In the genomic region with DNA sequence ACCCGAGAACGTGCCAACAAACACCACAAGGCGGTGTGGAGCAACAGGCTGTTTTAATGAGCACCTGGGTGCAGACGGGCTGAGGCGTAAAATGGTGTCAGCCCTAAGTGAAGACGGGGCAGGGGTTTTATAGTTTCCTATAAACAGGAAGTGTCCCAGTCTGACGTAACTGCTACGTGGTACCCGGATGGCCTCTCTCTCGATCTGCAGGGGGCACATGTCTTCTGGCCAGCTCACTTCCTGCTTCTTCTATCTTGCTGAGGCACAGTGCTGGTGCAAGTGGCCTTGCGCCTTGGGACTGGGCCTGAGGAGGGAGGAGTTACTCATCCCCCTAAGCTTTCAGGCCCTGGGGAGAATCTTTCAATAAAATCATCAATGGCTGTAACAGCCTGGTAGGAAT, we compare ENCODE assay signal across 15 cellular contexts.
DNase-seq lines count a peak whose midpoint lies in the region; ATAC-seq and TF ChIP-seq lines count a peak whose summit lies in the region.
"Had no signal": no experiment of that assay in that cellular context is flagged by ENCODE, and none has a peak within 500 bp of the region (broad histone marks: within the 10 kb centered on the region; RNA-seq: fewer than 3 reads in every experiment).

No MANE protein-coding gene starts in this region.

- H3K36me3 ChIP-seq in Loucy (ENCODE audit: insufficient read depth, low read length), result no peaks in the 10 kb centered on the region
- H3K36me3 ChIP-seq: thoracic aorta had no signal

- H3K9me2 ChIP-seq in Loucy (replicated peaks; ENCODE audit: low read depth, low read length), result no peaks in the 10 kb centered on the region

- H4K20me1 ChIP-seq in Loucy (ENCODE audit: insufficient read depth, low read length, poor library complexity, severe bottlenecking), result no peaks in the 10 kb centered on the region

- no peaks in the 10 kb centered on the region for H3K27me3 ChIP-seq in Loucy (ENCODE audit: insufficient read depth, low read length, poor library complexity, severe bottlenecking)

- no peak overlapping the region for H3K4me3 Mint-ChIP-seq in activated naive CD8-positive, alpha-beta T cell treated with anti-CD3 and anti-CD28 coated beads, Interleukin-2, amount 50 U/mL, for 24 hours
- H3K4me3 Mint-ChIP-seq: mesothelial cell of epicardium had no signal

- peak overlapping the region; percentile 0 for H3K4me2 ChIP-seq in Loucy (ENCODE audit: low read depth, low read length, poor library complexity, severe bottlenecking)

- peaks cover 5% of the 10 kb centered on the region; the same call in 1 of the 2 replicates for H3F3A ChIP-seq in Loucy (ENCODE audit: low read depth)

- DNase-seq in EH (ENCODE audit: low read depth) (peak; percentile 53), SW 1271 (lab: John Stamatoyannopoulos, UW) (peak; percentile 10 to 28), iris pigment epithelial cell (ENCODE audit: low read depth) (peak; percentile 14), NCI-H146 treated with DMSO at 0.1 percent for 48 hours (lab: John Stamatoyannopoulos, UW; ENCODE audit: unreplicated experiment) (no peak)
- no peak for DNase-seq in activated naive CD8-positive, alpha-beta T cell treated with anti-CD3 and anti-CD28 coated beads, Interleukin-2, amount 50 U/mL, for 24 hours
- DNase-seq: central memory CD4-positive, alpha-beta T cell; effector memory CD4-positive, alpha-beta T cell; NCI-H187 treated with DMSO at 0.1 percent for 48 hours; NCI-H526 treated with DMSO at 0.1 percent for 48 hours had no signal

- no peaks in the 10 kb centered on the region for H3K9me3 ChIP-seq in Loucy (ENCODE audit: insufficient read depth, low read depth, low read length)
- H3K9me3 ChIP-seq: thoracic aorta had no signal

- no peak overlapping the region for H3K9ac ChIP-seq in Loucy (ENCODE audit: low read depth, low read length, poor library complexity, severe bottlenecking)

- no peak overlapping the region for H3K27ac Mint-ChIP-seq in activated naive CD8-positive, alpha-beta T cell treated with anti-CD3 and anti-CD28 coated beads, Interleukin-2, amount 50 U/mL, for 24 hours
- H3K27ac Mint-ChIP-seq: activated T-helper 2 cell treated with anti-CD3 and anti-CD28 coated beads, Interferon-gamma antibody, Interleukin-2, Interleukin-4, amounts not matched to agents 10 μg/mL and 5 μg/mL and 100 μg/mL, durations not matched to agents 14 hours and 24 hours and 36 hours; mesothelial cell of epicardium had no signal

- peaks cover 26% of the 10 kb centered on the region for H3K4me1 ChIP-seq in Loucy (ENCODE audit: insufficient read depth, low read length, poor library complexity, severe bottlenecking)

- no peaks in the 10 kb centered on the region for H3K36me3 Mint-ChIP-seq in activated naive CD8-positive, alpha-beta T cell treated with anti-CD3 and anti-CD28 coated beads, Interleukin-2, amount 50 U/mL, for 24 hours (ENCODE audit: low read depth)
- H3K36me3 Mint-ChIP-seq: mesothelial cell of epicardium had no signal

- no peaks in the 10 kb centered on the region for H3K4me1 Mint-ChIP-seq in activated naive CD8-positive, alpha-beta T cell treated with anti-CD3 and anti-CD28 coated beads, Interleukin-2, amount 50 U/mL, for 24 hours
- H3K4me1 Mint-ChIP-seq: mesothelial cell of epicardium had no signal

- peaks cover 4% of the 10 kb centered on the region for H3K9me3 Mint-ChIP-seq in activated naive CD8-positive, alpha-beta T cell treated with anti-CD3 and anti-CD28 coated beads, Interleukin-2, amount 50 U/mL, for 24 hours
- H3K9me3 Mint-ChIP-seq: activated T-helper 2 cell treated with anti-CD3 and anti-CD28 coated beads, Interferon-gamma antibody, Interleukin-2, Interleukin-4, amounts not matched to agents 10 μg/mL and 5 μg/mL and 100 μg/mL, durations not matched to agents 14 hours and 24 hours and 36 hours; mesothelial cell of epicardium had no signal

- 0 out of 2 replicates have a peak, but pooled peaks have one; percentile 11 for TF ChIP-seq CTCF in Loucy (conservative IDR thresholded peaks at IDR 0.05; ENCODE audit: low read length)

- no peak for ATAC-seq in HG03432 (IDR thresholded peaks at IDR 0.05; ENCODE audit: unreplicated experiment)
- no peak for ATAC-seq in HG03442 (IDR thresholded peaks at IDR 0.05; ENCODE audit: unreplicated experiment)
- no peak for ATAC-seq in activated naive CD8-positive, alpha-beta T cell treated with anti-CD3 and anti-CD28 coated beads, Interleukin-2, amount 50 U/mL, for 24 hours

- H3K79me2 ChIP-seq in Loucy (ENCODE audit: insufficient read depth, low read length), result no peaks in the 10 kb centered on the region

- peak overlapping the region; percentile 57 for H2AFZ ChIP-seq in Loucy (ENCODE audit: low read length)

- H3K27me3 Mint-ChIP-seq in activated naive CD8-positive, alpha-beta T cell treated with anti-CD3 and anti-CD28 coated beads, Interleukin-2, amount 50 U/mL, for 24 hours, result peaks cover 4% of the 10 kb centered on the region

- no peak overlapping the region for H3K4me3 ChIP-seq in Loucy (ENCODE audit: low read length, poor library complexity, severe bottlenecking)
- H3K4me3 ChIP-seq: thoracic aorta had no signal

Comparison
In these comparisons a context has a peak if more than half of its experiments do, and no peak if none do; other contexts are left out.
1. DNase-seq: peak in EH (single experiment), SW 1271 (2 of 2) and iris pigment epithelial cell (single experiment); none in NCI-H146 treated with DMSO at 0.1 percent for 48 hours (single experiment) and activated naive CD8-positive, alpha-beta T cell treated with anti-CD3 and anti-CD28 coated beads, Interleukin-2, amount 50 U/mL, for 24 hours (single experiment).